7 cellular contexts compared by ENCODE assay signal in genomic region chr11:117985953-117986887, GRCh38. TPM values are rescaled to one million over a fixed set of nuclear protein-coding genes. Genes with fewer than 3 reads are reported as not detected.
DNase-seq lines count a peak whose midpoint lies in the region; ATAC-seq and TF ChIP-seq lines count a peak whose summit lies in the region.

Gene IL10RA, plus strand, starts transcription at chr11:117986394. Its CDS starts 74 bp downstream, at chr11:117986468.

- peak; percentile 36 for TF ChIP-seq POLR2A in NB4 (IDR thresholded peaks at IDR 0.05; ENCODE audit: extremely low read depth, insufficient read length)

- no peak within 1 kb of the TSS for H2BK12ac ChIP-seq in H9 (ENCODE audit: insufficient read length, low read depth, low read length)

- peaks cover 4% of the 10 kb centered on the region for H3K9me3 ChIP-seq in H9 (ENCODE audit: control insufficient read depth, low read depth, low read length)

- no peaks in the 10 kb centered on the region for H3K79me2 ChIP-seq in H9 (ENCODE audit: insufficient read depth, low read length)

- no peak within 1 kb of the TSS for H2BK120ac ChIP-seq in H9 (ENCODE audit: low read depth, low read length, poor library complexity, severe bottlenecking)

- no peak within 1 kb of the TSS for H2BK20ac ChIP-seq in H9 (ENCODE audit: low read depth, low read length, poor library complexity, severe bottlenecking)

- no peak within 1 kb of the TSS for H3K56ac ChIP-seq in H9 (ENCODE audit: insufficient read length, low read depth, low read length)

- peak within 1 kb of the TSS; percentile 77 for H3K14ac ChIP-seq in H9 (ENCODE audit: insufficient read depth, low read length)

- peak within 1 kb of the TSS; percentile 75 to 84 for H3K4me3 Mint-ChIP-seq in H9

- H4K91ac ChIP-seq in H9 (ENCODE audit: insufficient read length, low read depth, low read length) = no peak within 1 kb of the TSS

- peaks cover 0 to 4% of the 10 kb centered on the region in 2 experiments; a peak in 1 of 5 replicates for H3K9me3 Mint-ChIP-seq in H9

- DNase-seq in H9 = peak; percentile 92
- peak; percentile 91 for DNase-seq in NB4 (ENCODE audit: low read depth)
- DNase-seq in activated CD4-positive, CD25-positive, alpha-beta regulatory T cell (lab: John Stamatoyannopoulos, UW) = peak; percentile 60 to 77 (median 68)
- peak; percentile 47 for DNase-seq in cerebellar cortex (ENCODE audit: low spot score)
- peak; percentile 71 for DNase-seq in left lobe of liver (ENCODE audit: low spot score)
- peak; percentile 83 to 88 for DNase-seq in stimulated activated CD4-positive, alpha-beta T cell treated with anti-CD3 and anti-CD28 coated beads, Interleukin-2, amount 100 ng/mL, for 24 hours

- H2AK5ac ChIP-seq in H9 (ENCODE audit: insufficient read length, low read length) = no peak within 1 kb of the TSS

- peak within 1 kb of the TSS; percentile 72 for H3K4me2 ChIP-seq in H9 (ENCODE audit: insufficient read depth, insufficient read length, low read length)

- H4K5ac ChIP-seq in H9 (ENCODE audit: insufficient read length, low read depth, low read length) = no peak within 1 kb of the TSS

- H3K27ac Mint-ChIP-seq in H9 = peak within 1 kb of the TSS in 1 of 3 experiments; percentile 75; a peak in 2 of 7 replicates

- peaks cover 14% of the 10 kb centered on the region; the same call in 1 of the 2 replicates for H3K27me3 ChIP-seq in H9 (ENCODE audit: insufficient read depth, low read length)

- H3K4me1 Mint-ChIP-seq in H9 = peaks cover 6 to 13% of the 10 kb centered on the region in 2 experiments

- peaks cover 3% of the 10 kb centered on the region for H3K23me2 ChIP-seq in H9 (ENCODE audit: insufficient read length, low read depth, low read length, poor library complexity, severe bottlenecking)

- no peak within 1 kb of the TSS for H2BK5ac ChIP-seq in H9 (ENCODE audit: insufficient read length, low read length)

- H2AFZ ChIP-seq in H9 (ENCODE audit: low read length) = no peak within 1 kb of the TSS

- no peak within 1 kb of the TSS for H4K8ac ChIP-seq in H9 (replicated peaks; ENCODE audit: insufficient read length, low read depth, low read length)

- no peak within 1 kb of the TSS for H3K4ac ChIP-seq in H9 (ENCODE audit: low read depth, low read length)

- H3K4me3 ChIP-seq in NB4 (ENCODE audit: low read depth, low read length) = peak within 1 kb of the TSS; percentile 60

- 0 out of 3 replicates have a peak, but pooled peaks have one; percentile 3 for TF ChIP-seq CTCF in GM12872 (IDR thresholded peaks at IDR 0.05; ENCODE audit: insufficient read depth, low read depth, low read length)
- TF ChIP-seq CTCF in H9 (conservative IDR thresholded peaks at IDR 0.05) = no peak
- no peak for TF ChIP-seq CTCF in NB4 (IDR thresholded peaks at IDR 0.05; ENCODE audit: low read depth, low read length)

- H3K79me1 ChIP-seq in H9 (ENCODE audit: insufficient read depth, low read depth, low read length, poor library complexity, severe bottlenecking) = no peaks in the 10 kb centered on the region

- no CpG with 5 or more reads among the region's 71 CpGs for WGBS in H9 (ENCODE audit: extremely low coverage, insufficient read length, low lambda C conversion rate)

- H3K18ac ChIP-seq in H9 (ENCODE audit: insufficient read length, low read depth, low read length) = peak within 1 kb of the TSS; percentile 76

- no peak within 1 kb of the TSS for H3K23ac ChIP-seq in H9 (ENCODE audit: insufficient read length, low read depth, low read length)

- H3K9ac ChIP-seq in H9 (ENCODE audit: extremely low read depth, insufficient read length, low read length) = peak within 1 kb of the TSS; percentile 18

- H3K4me1 ChIP-seq in H9 (ENCODE audit: insufficient read depth, low read length) = no peaks in the 10 kb centered on the region

- no peak within 1 kb of the TSS for H3T11ph ChIP-seq in H9 (ENCODE audit: low read length)

- H3K27me3 Mint-ChIP-seq in H9 (ENCODE audit: low read depth) = peaks cover 70% of the 10 kb centered on the region

- no peak within 1 kb of the TSS for H2BK15ac ChIP-seq in H9 (ENCODE audit: low read depth, low read length)

- H3K27ac ChIP-seq in H9 (ENCODE audit: insufficient read length, low read depth, low read length) = no peak within 1 kb of the TSS

- peak; percentile 88 for ATAC-seq in left lobe of liver

- no peaks in the 10 kb centered on the region; a peak in 2 of 7 replicates for H3K36me3 Mint-ChIP-seq in H9 (ENCODE audit: insufficient read depth in 1 of 3, low read depth in 3 of 3)

- no peaks in the 10 kb centered on the region for H4K20me1 ChIP-seq in H9 (ENCODE audit: control insufficient read depth, insufficient read depth, insufficient read length)

RNA-seq across cellular contexts. Expression of gene IL10RA, which starts in this region (rescaled TPM):
- not detected in 2 replicates for total RNA-seq in H9 (2021)
- 7.8 TPM for total RNA-seq in left lobe of liver

Comparison
In these comparisons a context has a peak if more than half of its experiments do, and no peak if none do; other contexts are left out.
1. Peak in DNase-seq, H3K9ac ChIP-seq and H3K4me2 ChIP-seq in H9; RNA of the gene not detected or under 1 TPM.